1 cellular context compared by ENCODE assay signal in genomic region chr9:104808030-104808614, GRCh38.
TF ChIP-seq lines count a peak whose summit lies in the region.

No MANE protein-coding gene starts in this region.

TF ChIP-seq in GM12878, 131 proteins besides CTCF, POLR2A, EP300 and RAD21 (continued from another document):
- TF ChIP-seq, protein P1, sequence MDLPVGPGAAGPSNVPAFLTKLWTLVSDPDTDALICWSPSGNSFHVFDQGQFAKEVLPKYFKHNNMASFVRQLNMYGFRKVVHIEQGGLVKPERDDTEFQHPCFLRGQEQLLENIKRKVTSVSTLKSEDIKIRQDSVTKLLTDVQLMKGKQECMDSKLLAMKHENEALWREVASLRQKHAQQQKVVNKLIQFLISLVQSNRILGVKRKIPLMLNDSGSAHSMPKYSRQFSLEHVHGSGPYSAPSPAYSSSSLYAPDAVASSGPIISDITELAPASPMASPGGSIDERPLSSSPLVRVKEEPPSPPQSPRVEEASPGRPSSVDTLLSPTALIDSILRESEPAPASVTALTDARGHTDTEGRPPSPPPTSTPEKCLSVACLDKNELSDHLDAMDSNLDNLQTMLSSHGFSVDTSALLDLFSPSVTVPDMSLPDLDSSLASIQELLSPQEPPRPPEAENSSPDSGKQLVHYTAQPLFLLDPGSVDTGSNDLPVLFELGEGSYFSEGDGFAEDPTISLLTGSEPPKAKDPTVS (IDR thresholded peaks at IDR 0.05; ENCODE audit: low read depth, low read length) = no peak
- TF ChIP-seq ZNF384 (IDR thresholded peaks at IDR 0.05; ENCODE audit: borderline replicate concordance, low read depth, low read length) (no peak), ZNF592 (IDR thresholded peaks at IDR 0.05) (no peak)
